1 cellular context compared by ENCODE assay signal in genomic region chr2:171523339-171523931, GRCh38.
TF ChIP-seq lines count a peak whose summit lies in the region.

No MANE protein-coding gene starts in this region.

TF ChIP-seq in HepG2, 621 proteins besides CTCF, POLR2A, EP300 and RAD21 (continued from another document and continues in another):
- TF ChIP-seq TEAD3 (CRISPR knock-in tag; optimal IDR thresholded peaks at IDR 0.05; ENCODE audit: borderline replicate concordance) (peak; percentile 24), ATF7-NPFF (CRISPR knock-in tag; IDR thresholded peaks at IDR 0.05; ENCODE audit: low read depth) (no peak), ZNF274 (CRISPR knock-in tag; IDR thresholded peaks at IDR 0.05) (no peak; the same call in 1 of the 2 replicates), ZNF574 (CRISPR knock-in tag; IDR thresholded peaks at IDR 0.05) (no peak; the same call in 1 of the 2 replicates), TFE3 (CRISPR knock-in tag; IDR thresholded peaks at IDR 0.05) (no peak), ZBTB3 (CRISPR knock-in tag; IDR thresholded peaks at IDR 0.05; ENCODE audit: borderline replicate concordance, low read depth) (no peak), ZFP62 (CRISPR knock-in tag; IDR thresholded peaks at IDR 0.05) (no peak), CCDC6 (CRISPR knock-in tag; IDR thresholded peaks at IDR 0.05) (no peak; the same call in 1 of the 2 replicates), TEAD2 (CRISPR knock-in tag; IDR thresholded peaks at IDR 0.05) (no peak), SALL2 (CRISPR knock-in tag; IDR thresholded peaks at IDR 0.05) (no peak), CHD4 (IDR thresholded peaks at IDR 0.05; ENCODE audit: borderline replicate concordance, low read length) (no peak), NAIF1 (CRISPR knock-in tag; IDR thresholded peaks at IDR 0.05; ENCODE audit: borderline replicate concordance) (no peak), HMGA1 (CRISPR knock-in tag; conservative IDR thresholded peaks at IDR 0.05) (no peak), ZNF776 (CRISPR knock-in tag; IDR thresholded peaks at IDR 0.05) (no peak), HHEX (CRISPR knock-in tag; IDR thresholded peaks at IDR 0.05) (no peak), ETS1 (CRISPR knock-in tag; IDR thresholded peaks at IDR 0.05) (no peak), ZNF138 (CRISPR knock-in tag; IDR thresholded peaks at IDR 0.05; ENCODE audit: low read depth) (no peak), HOXA3 (CRISPR knock-in tag; IDR thresholded peaks at IDR 0.05) (peak; percentile 15; the same call in 1 of the 2 replicates), HNRNPLL (IDR thresholded peaks at IDR 0.05; ENCODE audit: low read depth, low read length, poor library complexity, severe bottlenecking) (peak; percentile 55), ZNF44 (CRISPR knock-in tag; IDR thresholded peaks at IDR 0.05) (no peak), BCLAF1 (IDR thresholded peaks at IDR 0.05) (no peak), KDM5A (IDR thresholded peaks at IDR 0.05; ENCODE audit: borderline replicate concordance, low read length) (no peak), MAFG (CRISPR knock-in tag; IDR thresholded peaks at IDR 0.05) (no peak), HINFP (CRISPR knock-in tag; IDR thresholded peaks at IDR 0.05; ENCODE audit: low read depth) (no peak), ZNF562 (CRISPR knock-in tag; IDR thresholded peaks at IDR 0.05; ENCODE audit: borderline replicate concordance) (no peak), ERF (CRISPR knock-in tag; IDR thresholded peaks at IDR 0.05) (no peak), BRD4 (CRISPR knock-in tag; IDR thresholded peaks at IDR 0.05) (no peak), ZNF781 (CRISPR knock-in tag; IDR thresholded peaks at IDR 0.05; ENCODE audit: borderline replicate concordance, not compliant biosample characterization) (no peak), DBP (CRISPR knock-in tag; IDR thresholded peaks at IDR 0.05; ENCODE audit: not compliant biosample characterization) (no peak), PLRG1 (conservative IDR thresholded peaks at IDR 0.05) (no peak), ZNF607 (CRISPR knock-in tag; IDR thresholded peaks at IDR 0.05; ENCODE audit: borderline replicate concordance) (no peak), ZNF687 (CRISPR knock-in tag; IDR thresholded peaks at IDR 0.05) (peak; percentile 49), ZNF407 (CRISPR knock-in tag; IDR thresholded peaks at IDR 0.05; ENCODE audit: not compliant biosample characterization) (no peak), NR2F6 (IDR thresholded peaks at IDR 0.05) (no peak), NR2F6 (CRISPR knock-in tag; IDR thresholded peaks at IDR 0.05) (no peak), CREB1 (IDR thresholded peaks at IDR 0.05) (no peak), CREB1 (CRISPR knock-in tag; IDR thresholded peaks at IDR 0.05) (no peak), ZNF260 (CRISPR knock-in tag; IDR thresholded peaks at IDR 0.05; ENCODE audit: borderline replicate concordance, low read depth) (no peak)
